ENCODE assay signal across 8 cellular contexts in genomic region chr2:219161097-219161496, GRCh38. TPM values are rescaled to one million over a fixed set of nuclear protein-coding genes. Genes with fewer than 3 reads are reported as not detected.
A peak's percentile ranks its signal among the peaks of the same experiment; 100 is the strongest.
DNase-seq lines count a peak whose midpoint lies in the region; ATAC-seq, FAIRE-seq and TF ChIP-seq lines count a peak whose summit lies in the region.

No MANE protein-coding gene starts in this region.

- peaks cover 0 to 2% of the 10 kb centered on the region in 2 donors for H3K27me3 Mint-ChIP-seq in CD8-positive, alpha-beta memory T cell

- no peak overlapping the region for H3K9ac ChIP-seq in endothelial cell of umbilical vein (replicated peaks; ENCODE audit: extremely low read depth, insufficient read depth, low read length)

- H3K27ac ChIP-seq in CD8-positive, alpha-beta memory T cell (ENCODE audit: low read depth, low read length), result peak overlapping the region; percentile 74
- H3K27ac ChIP-seq in OCI-LY7 (ENCODE audit: low read depth, low read length, poor library complexity, severe bottlenecking) (peak overlapping the region; percentile 68), endothelial cell of umbilical vein (ENCODE audit: insufficient read depth, low read depth, low read length) (no peak overlapping the region), pancreas (peak overlapping the region in 3 of 4 donors; percentile 83 to 94 (median 86))

- peaks cover 0 to 27% (median 7%) of the 10 kb centered on the region in 3 donors for H3K36me3 Mint-ChIP-seq in CD8-positive, alpha-beta memory T cell

- dilution Hi-C loops in endothelial cell of umbilical vein (cut with MboI; ENCODE audit: extremely low pct_ligation_motif_present, low sequenced_read_pairs), result no loop called here

- WGBS in pancreas, 2 donors, result 60 to 72% methylated on average over 4 of the region's 4 CpGs

- H3K27ac Mint-ChIP-seq in CD8-positive, alpha-beta memory T cell, result peak overlapping the region; percentile 86 to 98 (median 95)

- H4K20me1 ChIP-seq in OCI-LY7 (ENCODE audit: insufficient read depth, low read length) (no peaks in the 10 kb centered on the region), endothelial cell of umbilical vein (replicated peaks; ENCODE audit: control insufficient read depth, extremely low read depth, insufficient read depth, low read length) (no peaks in the 10 kb centered on the region)

- H3K79me2 ChIP-seq in OCI-LY7 (ENCODE audit: insufficient read depth, low read depth, low read length) (peaks cover 3% of the 10 kb centered on the region; the same call in 1 of the 2 replicates), endothelial cell of umbilical vein (ENCODE audit: control insufficient read depth, insufficient read depth, low read length) (no peaks in the 10 kb centered on the region)

- no peak for TF ChIP-seq POLR2A in endothelial cell of umbilical vein (IDR thresholded peaks at IDR 0.05; ENCODE audit: low read depth, low read length)

- H3K36me3 ChIP-seq in CD8-positive, alpha-beta memory T cell (ENCODE audit: insufficient read depth, low read length), result peaks cover 19% of the 10 kb centered on the region
- no peaks in the 10 kb centered on the region; the same call in 1 of the 2 replicates for H3K36me3 ChIP-seq in OCI-LY7 (ENCODE audit: insufficient read depth, low read length)
- H3K36me3 ChIP-seq in endothelial cell of umbilical vein (ENCODE audit: control insufficient read depth in 2 of 2, extremely low read depth in 1 of 2, insufficient read depth in 2 of 2, low read length in 2 of 2), result peaks cover 2 to 3% of the 10 kb centered on the region in 2 experiments
- H3K36me3 ChIP-seq in pancreas, result peaks cover 0 to 6% (median 0%) of the 10 kb centered on the region in 3 donors

- peaks cover 16 to 17% (median 17%) of the 10 kb centered on the region in 3 donors for H3K4me1 Mint-ChIP-seq in CD8-positive, alpha-beta memory T cell

- ATAC-seq in pancreas, result no peak
- no peak for ATAC-seq in GM21786 (IDR thresholded peaks at IDR 0.05; ENCODE audit: unreplicated experiment)
- no peak for ATAC-seq in HG02870 (IDR thresholded peaks at IDR 0.05; ENCODE audit: unreplicated experiment)
- no peak for ATAC-seq in GM21447 (IDR thresholded peaks at IDR 0.05; ENCODE audit: unreplicated experiment)

- BruUV-seq in OCI-LY7 (replicated peaks; lab: Mats Ljungman, UMichigan) (no TSS peak), endothelial cell of umbilical vein (replicated peaks; lab: Mats Ljungman, UMichigan) (no TSS peak)

- peak overlapping the region; percentile 64 for H3K4me3 ChIP-seq in CD8-positive, alpha-beta memory T cell (ENCODE audit: low read length)
- H3K4me3 ChIP-seq in OCI-LY7 (ENCODE audit: low read depth, low read length, poor library complexity, severe bottlenecking), result peak overlapping the region; percentile 73
- H3K4me3 ChIP-seq in endothelial cell of umbilical vein (replicated peaks in 1 of 3; ENCODE audit: insufficient read depth in 1 of 3, low read depth in 1 of 3, low read length in 3 of 3), result peak overlapping the region in 1 of 3 experiments; percentile 16
- peak overlapping the region in 2 of 4 donors; percentile 53 to 55 for H3K4me3 ChIP-seq in pancreas

- H3K9me1 ChIP-seq in endothelial cell of umbilical vein (replicated peaks; ENCODE audit: control insufficient read depth, extremely low read depth, insufficient read depth, low read length), result no peaks in the 10 kb centered on the region

- H2AFZ ChIP-seq in OCI-LY7 (ENCODE audit: low read length) (peak overlapping the region; percentile 63; the same call in 1 of the 2 replicates), endothelial cell of umbilical vein (ENCODE audit: low read depth, low read length) (peak overlapping the region; percentile 12)

- no peak for FAIRE-seq in endothelial cell of umbilical vein (lab: Jason Lieb, UNC)
- no peak for FAIRE-seq in pancreas (lab: Jason Lieb, UNC)

- no peaks in the 10 kb centered on the region for H3K9me3 Mint-ChIP-seq in CD8-positive, alpha-beta memory T cell

- DNase-seq in CD8-positive, alpha-beta memory T cell, result no peak
- DNase-seq in OCI-LY7 (ENCODE audit: low spot score) (no peak), endothelial cell of umbilical vein (ENCODE audit: low read depth, low spot score) (no peak), pancreas (no peak), NCI-H2029 treated with DMSO at 0.1 percent for 48 hours (lab: John Stamatoyannopoulos, UW) (no peak)

- no peak for TF ChIP-seq CTCF in OCI-LY7 (conservative IDR thresholded peaks at IDR 0.05; ENCODE audit: low read length)
- no peak for TF ChIP-seq CTCF in endothelial cell of umbilical vein (IDR thresholded peaks at IDR 0.05; ENCODE audit: extremely low read depth in 1 of 2, insufficient read depth in 1 of 2, low read depth in 1 of 2, low read length in 2 of 2)
- no peak for TF ChIP-seq CTCF in pancreas (IDR thresholded peaks at IDR 0.05)

- H3K9me2 ChIP-seq in OCI-LY7 (ENCODE audit: insufficient read depth, low read length), result no peaks in the 10 kb centered on the region

- H3K4me2 ChIP-seq in OCI-LY7 (ENCODE audit: low read length) (peak overlapping the region; percentile 80), endothelial cell of umbilical vein (ENCODE audit: insufficient read depth, low read length) (peak overlapping the region; percentile 37)

- CTCF ChIA-PET in CD8-positive, alpha-beta memory T cell (lab: Charles Lee), result interaction anchor here (2.3 to 4.8 kb wide), 4 partner anchors 22 to 134 kb away, joined by 5 to 70 read pairs (median 36); partner anchors contain the start of gene ZFAND2B
- CTCF ChIA-PET in OCI-LY7 (lab: Charles Lee; ENCODE audit: unreplicated experiment), result no interaction called here
- CTCF ChIA-PET in endothelial cell of umbilical vein (lab: Charles Lee), result no interaction called here

- peaks cover 13% of the 10 kb centered on the region for H3K4me1 ChIP-seq in CD8-positive, alpha-beta memory T cell (ENCODE audit: insufficient read depth, low read length)
- H3K4me1 ChIP-seq in OCI-LY7 (ENCODE audit: insufficient read depth, low read length, poor library complexity, severe bottlenecking), result peaks cover 11% of the 10 kb centered on the region
- H3K4me1 ChIP-seq in endothelial cell of umbilical vein (ENCODE audit: control insufficient read depth, extremely low read depth, insufficient read depth, low read length), result peaks cover 10% of the 10 kb centered on the region
- H3K4me1 ChIP-seq in pancreas, result peaks cover 0 to 4% (median 0%) of the 10 kb centered on the region in 3 donors

- no peaks in the 10 kb centered on the region for H3K27me3 ChIP-seq in CD8-positive, alpha-beta memory T cell (ENCODE audit: insufficient read depth, low read length, poor library complexity, severe bottlenecking)
- H3K27me3 ChIP-seq in endothelial cell of umbilical vein (ENCODE audit: control insufficient read depth in 2 of 2, insufficient read depth in 2 of 2, low read length in 2 of 2), result no peaks in the 10 kb centered on the region
- H3K27me3 ChIP-seq in pancreas, result no peaks in the 10 kb centered on the region

- H3K4me3 Mint-ChIP-seq in CD8-positive, alpha-beta memory T cell, result peak overlapping the region; percentile 93 to 99 (median 95)

- intact Hi-C loops in OCI-LY7 (cut with micrococcal nuclease; ENCODE audit: unreplicated experiment), result no loop called here
- intact Hi-C loops in endothelial cell of umbilical vein (cut with micrococcal nuclease), result loop anchor here (2.0 kb wide), 1 partner anchor 58 kb away; the partner anchor contains the start of gene ABCB6
- intact Hi-C loops in pancreas (cut with DNase I), result loop anchor here in 1 of 3 donors (10.0 kb wide), 1 partner anchor 144 kb away; the partner anchor contains the start of gene PTPRN

- no peaks in the 10 kb centered on the region for H3K9me3 ChIP-seq in CD8-positive, alpha-beta memory T cell (ENCODE audit: low read length)
- no peaks in the 10 kb centered on the region for H3K9me3 ChIP-seq in OCI-LY7 (ENCODE audit: low read length)
- no peaks in the 10 kb centered on the region for H3K9me3 ChIP-seq in endothelial cell of umbilical vein (replicated peaks; ENCODE audit: control insufficient read depth, insufficient read depth, low read length)
- no peaks in the 10 kb centered on the region for H3K9me3 ChIP-seq in pancreas

- POLR2A ChIA-PET in CD8-positive, alpha-beta memory T cell (lab: Charles Lee), result no interaction called here
- POLR2A ChIA-PET in OCI-LY7 (lab: Charles Lee) (no interaction called here), endothelial cell of umbilical vein (lab: Charles Lee) (no interaction called here)

RNA-seq across cellular contexts. Expression of gene NHEJ1, which starts 0.5 kb away (rescaled TPM):
- 10 to 100 TPM; 22.4 to 24.5 TPM for total RNA-seq in CD8-positive, alpha-beta memory T cell
- polyA plus RNA-seq in CD8-positive, alpha-beta memory T cell, result 26.3 TPM
- total RNA-seq in OCI-LY7 (2014; rRNA removed; shearing (Covaris generic)), result 12.7 and 14.9 TPM in 2 replicates
- total RNA-seq in OCI-LY7 (2022) (12.3 and 14.3 TPM in 2 replicates), endothelial cell of umbilical vein (12.1 and 12.9 TPM in 2 replicates), pancreas (1 to 10 TPM; 3.9 to 8.7 (median 7.4) TPM)
- polyA plus RNA-seq in endothelial cell of umbilical vein (11.9 and 12.8 TPM in 2 replicates), pancreas (1 to 10 TPM; 4.1 to 4.2 TPM)
- 15.1 and 15.5 TPM in 2 replicates for polyA plus RNA-seq in endothelial cell of umbilical vein (2011; cell fraction: cytosol; rRNA removed)
- 17.3 and 21.9 TPM in 2 replicates for polyA plus RNA-seq in endothelial cell of umbilical vein (2011; cell fraction: nucleus; rRNA removed)
- polyA plus RNA-seq in endothelial cell of umbilical vein (2012), result 14.2 and 15.7 TPM in 2 replicates
- 36.9 and 50.5 TPM in 2 replicates for polyA minus RNA-seq in endothelial cell of umbilical vein
- 11.0 TPM for polyA minus RNA-seq in endothelial cell of umbilical vein (2011; cell fraction: cytosol; rRNA and poly(A)+ RNA removed)
- polyA minus RNA-seq in endothelial cell of umbilical vein (2011; cell fraction: nucleus; rRNA and poly(A)+ RNA removed), result 10.3 and 16.5 TPM in 2 replicates

RNA-seq across cellular contexts. Expression of gene SLC23A3, which starts 8.7 kb away (rescaled TPM):
- 1 to 10 TPM; 2.3 to 2.6 TPM for total RNA-seq in CD8-positive, alpha-beta memory T cell
- not detected for polyA plus RNA-seq in CD8-positive, alpha-beta memory T cell
- total RNA-seq in OCI-LY7 (2014; rRNA removed; shearing (Covaris generic)), result 2.7 and 4.0 TPM in 2 replicates
- total RNA-seq in OCI-LY7 (2022), result 3.1 and 6.7 TPM in 2 replicates
- 5.2 and 7.1 TPM in 2 replicates for total RNA-seq in endothelial cell of umbilical vein
- polyA plus RNA-seq in endothelial cell of umbilical vein, result 2.7 and 3.2 TPM in 2 replicates
- 0.32 and 0.44 TPM in 2 replicates for polyA plus RNA-seq in endothelial cell of umbilical vein (2011; cell fraction: cytosol; rRNA removed)
- 17.4 and 20.5 TPM in 2 replicates for polyA plus RNA-seq in endothelial cell of umbilical vein (2011; cell fraction: nucleus; rRNA removed)
- polyA plus RNA-seq in endothelial cell of umbilical vein (2012), result 2.1 and 2.5 TPM in 2 replicates
- polyA minus RNA-seq in endothelial cell of umbilical vein, result 4.2 and 6.0 TPM in 2 replicates
- polyA minus RNA-seq in endothelial cell of umbilical vein (2011; cell fraction: cytosol; rRNA and poly(A)+ RNA removed), result not detected
- polyA minus RNA-seq in endothelial cell of umbilical vein (2011; cell fraction: nucleus; rRNA and poly(A)+ RNA removed), result 6.4 and 6.8 TPM in 2 replicates
- 1 to 10 TPM in 1 of 6 donors, under 1 TPM in 5; 0.16 to 2.4 (median 0.68) TPM for total RNA-seq in pancreas
- 1 to 10 TPM; 1.8 to 3.0 TPM for polyA plus RNA-seq in pancreas

RNA-seq across cellular contexts. Expression of gene CNPPD1, which starts 15.6 kb away (rescaled TPM):
- 10 to 100 TPM; 66.2 to 67.0 TPM for total RNA-seq in CD8-positive, alpha-beta memory T cell
- 74.3 TPM for polyA plus RNA-seq in CD8-positive, alpha-beta memory T cell
- total RNA-seq in OCI-LY7 (2014; rRNA removed; shearing (Covaris generic)), result 39.2 and 40.1 TPM in 2 replicates
- 67.5 and 68.2 TPM in 2 replicates for total RNA-seq in OCI-LY7 (2022)
- 41.0 and 44.0 TPM in 2 replicates for total RNA-seq in endothelial cell of umbilical vein
- polyA plus RNA-seq in endothelial cell of umbilical vein, result 51.1 and 55.7 TPM in 2 replicates
- polyA plus RNA-seq in endothelial cell of umbilical vein (2011; cell fraction: cytosol; rRNA removed), result 38.1 and 39.2 TPM in 2 replicates
- 60.0 and 63.9 TPM in 2 replicates for polyA plus RNA-seq in endothelial cell of umbilical vein (2011; cell fraction: nucleus; rRNA removed)
- 35.5 and 39.9 TPM in 2 replicates for polyA plus RNA-seq in endothelial cell of umbilical vein (2012)
- 24.6 and 27.9 TPM in 2 replicates for polyA minus RNA-seq in endothelial cell of umbilical vein
- 5.8 TPM for polyA minus RNA-seq in endothelial cell of umbilical vein (2011; cell fraction: cytosol; rRNA and poly(A)+ RNA removed)
- polyA minus RNA-seq in endothelial cell of umbilical vein (2011; cell fraction: nucleus; rRNA and poly(A)+ RNA removed), result 14.1 and 15.9 TPM in 2 replicates
- total RNA-seq in pancreas, result 10 to 100 TPM; 20.1 to 32.9 (median 26.1) TPM
- 10 to 100 TPM; 23.6 to 28.0 TPM for polyA plus RNA-seq in pancreas

RNA-seq across cellular contexts. Expression of gene RETREG2, which starts 17.0 kb away (rescaled TPM):
- 10 to 100 TPM; 67.6 to 76.1 TPM for total RNA-seq in CD8-positive, alpha-beta memory T cell
- polyA plus RNA-seq in CD8-positive, alpha-beta memory T cell, result 65.9 TPM
- 44.9 and 59.1 TPM in 2 replicates for total RNA-seq in OCI-LY7 (2014; rRNA removed; shearing (Covaris generic))
- total RNA-seq in OCI-LY7 (2022) (74.6 and 88.2 TPM in 2 replicates), endothelial cell of umbilical vein (58.2 and 59.5 TPM in 2 replicates), pancreas (10 to 100 TPM; 38.7 to 59.4 (median 46.2) TPM)
- polyA plus RNA-seq in endothelial cell of umbilical vein (68.1 and 76.1 TPM in 2 replicates), pancreas (10 to 100 TPM; 31.6 to 59.0 TPM)
- 51.6 and 53.2 TPM in 2 replicates for polyA plus RNA-seq in endothelial cell of umbilical vein (2011; cell fraction: cytosol; rRNA removed)
- 59.8 and 67.6 TPM in 2 replicates for polyA plus RNA-seq in endothelial cell of umbilical vein (2011; cell fraction: nucleus; rRNA removed)
- 39.7 and 46.3 TPM in 2 replicates for polyA plus RNA-seq in endothelial cell of umbilical vein (2012)
- polyA minus RNA-seq in endothelial cell of umbilical vein, result 131 and 150 TPM in 2 replicates
- polyA minus RNA-seq in endothelial cell of umbilical vein (2011; cell fraction: cytosol; rRNA and poly(A)+ RNA removed), result 26.6 TPM
- 41.5 and 52.4 TPM in 2 replicates for polyA minus RNA-seq in endothelial cell of umbilical vein (2011; cell fraction: nucleus; rRNA and poly(A)+ RNA removed)

RNA-seq across cellular contexts. Expression of gene ZFAND2B, which starts 45.5 kb away (rescaled TPM):
- total RNA-seq in CD8-positive, alpha-beta memory T cell, result 10 to 100 TPM; 32.4 to 36.8 TPM
- 86.0 TPM for polyA plus RNA-seq in CD8-positive, alpha-beta memory T cell
- 42.4 and 51.6 TPM in 2 replicates for total RNA-seq in OCI-LY7 (2014; rRNA removed; shearing (Covaris generic))
- total RNA-seq in OCI-LY7 (2022) (35.3 and 35.9 TPM in 2 replicates), endothelial cell of umbilical vein (23.3 and 24.0 TPM in 2 replicates), pancreas (10 to 100 TPM; 18.9 to 28.2 (median 23.6) TPM)
- polyA plus RNA-seq in endothelial cell of umbilical vein (52.0 and 52.9 TPM in 2 replicates), pancreas (10 to 100 TPM; 39.0 to 66.9 TPM)
- 32.0 and 36.7 TPM in 2 replicates for polyA plus RNA-seq in endothelial cell of umbilical vein (2011; cell fraction: cytosol; rRNA removed)
- polyA plus RNA-seq in endothelial cell of umbilical vein (2011; cell fraction: nucleus; rRNA removed), result 114 and 121 TPM in 2 replicates
- 21.3 and 21.7 TPM in 2 replicates for polyA plus RNA-seq in endothelial cell of umbilical vein (2012)
- 24.0 and 33.6 TPM in 2 replicates for polyA minus RNA-seq in endothelial cell of umbilical vein
- 11.8 TPM for polyA minus RNA-seq in endothelial cell of umbilical vein (2011; cell fraction: cytosol; rRNA and poly(A)+ RNA removed)
- polyA minus RNA-seq in endothelial cell of umbilical vein (2011; cell fraction: nucleus; rRNA and poly(A)+ RNA removed), result 14.6 and 15.0 TPM in 2 replicates
